ENCODE assay signal across 8 cellular contexts in the genomic region with DNA sequence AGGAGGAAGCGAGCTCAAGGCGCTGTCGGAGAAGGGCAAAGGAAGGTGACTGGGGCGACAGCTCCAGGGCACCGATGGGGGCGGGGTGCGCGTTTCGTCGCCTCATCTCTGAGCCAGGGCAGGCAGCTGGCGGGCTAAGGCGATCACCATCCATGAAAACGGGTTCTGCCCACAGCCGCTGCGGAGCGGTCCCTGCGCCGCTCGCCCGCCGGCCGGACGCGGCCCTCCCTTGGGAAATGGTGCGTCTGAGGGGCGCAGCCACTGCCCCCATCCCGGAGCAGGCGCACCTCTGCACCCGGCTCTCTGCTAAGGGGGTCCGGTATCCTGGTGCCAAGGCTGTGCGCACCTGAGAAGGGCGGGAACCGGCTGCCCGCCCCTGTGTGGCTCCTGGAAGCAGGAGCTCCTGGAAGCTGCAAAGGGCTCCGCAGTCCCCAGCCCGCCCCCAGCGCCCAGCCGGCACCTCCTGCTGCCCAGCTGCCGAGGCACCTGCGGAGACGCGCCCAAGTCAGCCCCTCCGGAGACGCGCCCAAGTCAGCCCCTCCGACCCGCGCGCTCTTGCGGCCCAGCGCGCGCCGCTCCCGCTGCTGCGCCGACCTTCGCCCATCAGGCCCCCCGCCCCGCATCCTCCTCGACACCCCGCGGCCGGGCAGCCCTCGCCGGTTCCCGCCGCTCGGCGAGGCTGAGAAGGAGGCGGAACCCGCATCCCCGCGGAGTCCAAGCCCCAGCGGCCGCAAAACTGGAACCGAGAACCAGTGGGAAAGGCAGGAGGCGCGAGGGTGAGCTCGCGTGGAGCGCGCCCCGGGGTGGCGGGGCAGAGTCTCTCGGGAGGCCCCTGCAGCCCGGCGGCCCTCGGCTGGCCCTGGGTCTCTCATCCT. TPM values are rescaled to one million over a fixed set of nuclear protein-coding genes. Genes with fewer than 3 reads are reported as not detected.
DNase-seq lines count a peak whose midpoint lies in the region; ATAC-seq, FAIRE-seq and TF ChIP-seq lines count a peak whose summit lies in the region.

No MANE protein-coding gene starts in this region.

- H3K79me2 ChIP-seq in osteoblast (ENCODE audit: insufficient read depth, low read length) = no peaks in the 10 kb centered on the region

- peak; percentile 13 for DNase-seq in GM06990 (ENCODE audit: extremely low read depth, insufficient read length)
- no peak for DNase-seq in epithelial cell of esophagus (ENCODE audit: low read depth)
- DNase-seq in osteoblast (ENCODE audit: insufficient read length, low spot score, missing footprints) = peak; percentile 68
- no peak for DNase-seq in HTR-8/SVneo (ENCODE audit: insufficient read length, low spot score)
- no peak for DNase-seq in activated effector memory CD4-positive, alpha-beta T cell treated with Interleukin-2 at 50 U/mL for 16 hours
- DNase-seq in stimulated activated CD4-positive, alpha-beta T cell treated with anti-CD3 and anti-CD28 coated beads, Interleukin-4, amount 100 ng/mL, for 1 hour = no peak

- H3K27me3 ChIP-seq in GM06990 (replicated peaks; ENCODE audit: control insufficient read depth, insufficient read depth, low read length) (peaks cover 1% of the 10 kb centered on the region), osteoblast (ENCODE audit: insufficient read depth, low read length) (peaks cover 78% of the 10 kb centered on the region)

- no peak for TF ChIP-seq EP300 in Ishikawa (IDR thresholded peaks at IDR 0.05; ENCODE audit: borderline replicate concordance)

- ATAC-seq in HG03135 (IDR thresholded peaks at IDR 0.05; ENCODE audit: unreplicated experiment) = no peak

- no peaks in the 10 kb centered on the region for H3K36me3 ChIP-seq in GM06990 (ENCODE audit: control insufficient read depth, insufficient read depth, low read length)
- H3K36me3 ChIP-seq in osteoblast (ENCODE audit: insufficient read depth, low read length) = no peaks in the 10 kb centered on the region

- H3K9me3 ChIP-seq in osteoblast (ENCODE audit: low read depth, low read length) = peaks cover 4% of the 10 kb centered on the region

- no peak overlapping the region for H3K27ac ChIP-seq in osteoblast (ENCODE audit: low read depth, low read length)

- peak overlapping the region; percentile 66 for H3K4me2 ChIP-seq in osteoblast (ENCODE audit: insufficient read depth, low read length)

- H3K4me3 ChIP-seq in GM06990 (replicated peaks; ENCODE audit: low read depth, low read length) = peak overlapping the region; percentile 54
- H3K4me3 ChIP-seq in epithelial cell of esophagus (ENCODE audit: low read length) = peak overlapping the region; percentile 27
- peak overlapping the region; percentile 52 for H3K4me3 ChIP-seq in osteoblast (ENCODE audit: insufficient read depth, low read length)

- H3K4me1 ChIP-seq in osteoblast (ENCODE audit: insufficient read depth, low read length) = no peaks in the 10 kb centered on the region

- TF ChIP-seq CTCF in GM06990 (IDR thresholded peaks at IDR 0.05; ENCODE audit: insufficient read depth, low read length, poor library complexity, severe bottlenecking) = no peak
- TF ChIP-seq CTCF in epithelial cell of esophagus (IDR thresholded peaks at IDR 0.05; ENCODE audit: insufficient read depth, low read depth, low read length, missing control alignments) = no peak
- no peak for TF ChIP-seq CTCF in osteoblast (IDR thresholded peaks at IDR 0.05; ENCODE audit: extremely low read depth, low read depth, low read length)

- H2AFZ ChIP-seq in osteoblast (ENCODE audit: low read length) = no peak overlapping the region

- no peaks in the 10 kb centered on the region for H4K20me1 ChIP-seq in osteoblast (ENCODE audit: insufficient read depth, low read length)

- FAIRE-seq in HTR-8/SVneo (lab: Jason Lieb, UNC) = no peak

- no peak for TF ChIP-seq RAD21 in Ishikawa (IDR thresholded peaks at IDR 0.05; ENCODE audit: low read depth)

TF ChIP-seq in Ishikawa, 13 proteins besides CTCF, POLR2A, EP300 and RAD21:
- TF ChIP-seq USF1 (IDR thresholded peaks at IDR 0.05) (no peak), TAF1 (IDR thresholded peaks at IDR 0.05; ENCODE audit: low read depth) (no peak), FOXM1 (IDR thresholded peaks at IDR 0.05; ENCODE audit: borderline replicate concordance, low read depth) (no peak), NFIC (IDR thresholded peaks at IDR 0.05) (no peak), ZBTB7A (IDR thresholded peaks at IDR 0.05; ENCODE audit: low read depth) (no peak)
- TF ChIP-seq, protein P1, sequence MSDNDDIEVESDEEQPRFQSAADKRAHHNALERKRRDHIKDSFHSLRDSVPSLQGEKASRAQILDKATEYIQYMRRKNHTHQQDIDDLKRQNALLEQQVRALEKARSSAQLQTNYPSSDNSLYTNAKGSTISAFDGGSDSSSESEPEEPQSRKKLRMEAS (IDR thresholded peaks at IDR 0.05) = peak; percentile 21; the same call in 1 of the 2 replicates
TF ChIP-seq in Ishikawa: peak in this region for 1.

RNA-seq across cellular contexts. Expression of gene ANKRD34B, which starts 0.8 kb away (rescaled TPM):
- not detected in 2 replicates for total RNA-seq in osteoblast

Comparison
In these comparisons a context has a peak if more than half of its experiments do, and no peak if none do; other contexts are left out.
1. DNase-seq: peak in GM06990 (single experiment) and osteoblast (single experiment); none in epithelial cell of esophagus (single experiment), HTR-8/SVneo (single experiment), activated effector memory CD4-positive, alpha-beta T cell treated with Interleukin-2 at 50 U/mL for 16 hours (single experiment) and stimulated activated CD4-positive, alpha-beta T cell treated with anti-CD3 and anti-CD28 coated beads, Interleukin-4, amount 100 ng/mL, for 1 hour (single experiment).
2. Peak in every context shown above with its lines, with median percentiles within 50 percentile points of each other: H3K4me3 ChIP-seq.